10 cellular contexts compared by ENCODE assay signal in the genomic region with DNA sequence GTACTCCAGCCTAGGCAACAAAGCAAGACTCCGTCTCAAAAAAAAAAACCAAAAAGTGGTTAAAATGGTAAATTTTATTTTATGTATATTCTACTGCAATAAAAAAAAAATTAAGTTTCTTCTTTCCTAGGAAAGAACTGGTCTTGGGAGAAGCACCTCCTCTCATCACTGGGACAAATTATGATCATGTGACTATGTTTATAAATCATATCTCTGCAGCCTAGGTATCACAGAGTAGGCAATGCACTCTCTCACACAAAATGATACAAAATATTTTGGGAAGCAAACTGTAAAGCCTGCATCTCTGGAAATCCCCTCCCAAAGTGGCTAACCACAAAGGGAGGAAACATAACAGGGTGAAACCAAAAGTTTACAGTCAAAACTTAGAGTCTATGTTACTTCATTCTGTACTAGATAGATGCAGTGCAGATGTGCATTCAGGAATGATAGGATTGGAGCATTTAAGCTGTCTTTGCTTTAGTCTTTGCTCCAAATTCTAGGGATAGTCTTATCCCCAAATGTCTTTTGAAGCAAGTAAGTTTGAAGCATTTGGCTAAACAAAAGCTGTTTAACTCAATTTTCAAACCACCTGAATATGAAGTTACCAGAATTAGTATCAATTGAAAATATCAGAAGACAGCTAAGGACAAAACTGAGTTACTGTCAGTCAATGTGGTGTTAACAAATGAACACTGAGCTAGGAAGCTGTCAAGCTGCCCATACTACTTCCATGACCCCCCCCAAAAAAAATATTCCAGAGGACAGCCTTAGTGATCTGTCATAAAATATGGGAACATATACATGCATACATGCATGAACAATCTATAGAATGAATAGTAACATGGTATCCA. TPM values are rescaled to one million over a fixed set of nuclear protein-coding genes. Genes with fewer than 3 reads are reported as not detected.
A peak's percentile ranks its signal among the peaks of the same experiment; 100 is the strongest.
DNase-seq lines count a peak whose midpoint lies in the region; ATAC-seq and TF ChIP-seq lines count a peak whose summit lies in the region.
"Had no signal": no experiment of that assay in that cellular context is flagged by ENCODE, and none has a peak within 500 bp of the region (broad histone marks: within the 10 kb centered on the region; RNA-seq: fewer than 3 reads in every experiment).

No MANE protein-coding gene starts in this region.

- peak overlapping the region; percentile 39 for H3K27ac ChIP-seq in smooth muscle cell (ENCODE audit: low read depth)

- no peak for TF ChIP-seq CTCF in smooth muscle cell (IDR thresholded peaks at IDR 0.05; ENCODE audit: borderline replicate concordance, insufficient read depth, poor library complexity, severe bottlenecking)

- H3K9me3 Mint-ChIP-seq in activated CD4-positive, alpha-beta T cell treated with anti-CD3 and anti-CD28 coated beads, Interleukin-2, amount 10 ng/mL, durations not matched to agents 24 days and 14 days = peaks cover 15% of the 10 kb centered on the region

- H3K36me3 Mint-ChIP-seq in activated CD4-positive, alpha-beta T cell treated with anti-CD3 and anti-CD28 coated beads, Interleukin-2, amount 10 ng/mL, durations not matched to agents 24 days and 14 days (ENCODE audit: low read depth) = peaks cover 17% of the 10 kb centered on the region

- H3K27me3 ChIP-seq in smooth muscle cell (ENCODE audit: low read depth) = no peaks in the 10 kb centered on the region

- H3K27me3 Mint-ChIP-seq in activated CD4-positive, alpha-beta T cell treated with anti-CD3 and anti-CD28 coated beads, Interleukin-2, amount 10 ng/mL, durations not matched to agents 24 days and 14 days = peaks cover 3% of the 10 kb centered on the region

- H3F3A ChIP-seq in smooth muscle cell (ENCODE audit: low read depth) = no peaks in the 10 kb centered on the region

- intact Hi-C loops in activated CD4-positive, alpha-beta T cell treated with anti-CD3 and anti-CD28 coated beads, Interleukin-2, amount 10 ng/mL, durations not matched to agents 24 days and 14 days (cut with micrococcal nuclease) = loop anchor here (1.0 to 5.0 kb wide), 7 partner anchors 15 to 109 kb away; no protein-coding TSS in a partner anchor

- no peaks in the 10 kb centered on the region for H3K9me3 ChIP-seq in smooth muscle cell (replicated peaks; ENCODE audit: low read depth)

- WGBS in smooth muscle cell (ENCODE audit: low lambda C conversion rate) = 86% methylated on average over 1 of the region's 1 CpG

- peak overlapping the region; percentile 27 for H3K4me2 ChIP-seq in smooth muscle cell

- H3K27ac Mint-ChIP-seq in activated CD4-positive, alpha-beta T cell treated with anti-CD3 and anti-CD28 coated beads, Interleukin-2, amount 10 ng/mL, durations not matched to agents 24 days and 14 days = peak overlapping the region; percentile 42
- H3K27ac Mint-ChIP-seq: progenitor cell of endocrine pancreas had no signal

- H2AFZ ChIP-seq in smooth muscle cell (ENCODE audit: low read depth) = no peak overlapping the region

- peak; percentile 92 for DNase-seq in activated CD4-positive, alpha-beta T cell treated with anti-CD3 and anti-CD28 coated beads, Interleukin-2, amount 10 ng/mL, durations not matched to agents 24 days and 14 days
- DNase-seq in activated CD4-positive, alpha-beta T cell treated with anti-CD3 and anti-CD28 coated beads for 1 hour = no peak
- peak; percentile 1 for DNase-seq in SIG-M5 (lab: John Stamatoyannopoulos, UW)
- DNase-seq in smooth muscle cell (lab: John Stamatoyannopoulos, UW; ENCODE audit: unreplicated experiment) = no peak
- no peak for DNase-seq in HCEC 1CT
- no peak for DNase-seq in medulla oblongata (ENCODE audit: extremely low spot score)
- no peak for DNase-seq in NOMO-1 treated with dmso at 0.1 percent for 144 hours (lab: John Stamatoyannopoulos, UW; ENCODE audit: unreplicated experiment)
- DNase-seq: erythroblast had no signal

- H3K4me3 ChIP-seq in smooth muscle cell = no peak overlapping the region

- no peak overlapping the region for H3K9ac ChIP-seq in smooth muscle cell (ENCODE audit: low read depth)

- no peaks in the 10 kb centered on the region for H3K4me1 ChIP-seq in smooth muscle cell (ENCODE audit: low read depth)

- no peaks in the 10 kb centered on the region for H3K36me3 ChIP-seq in smooth muscle cell (ENCODE audit: low read depth)

- no peaks in the 10 kb centered on the region for H4K20me1 ChIP-seq in smooth muscle cell (ENCODE audit: low read depth)

- ATAC-seq in HG02938 (IDR thresholded peaks at IDR 0.05; ENCODE audit: unreplicated experiment) = peak; percentile 93

- no peaks in the 10 kb centered on the region for H3K79me2 ChIP-seq in smooth muscle cell (ENCODE audit: low read depth)

- peak overlapping the region; percentile 41 for H3K4me3 Mint-ChIP-seq in activated CD4-positive, alpha-beta T cell treated with anti-CD3 and anti-CD28 coated beads, Interleukin-2, amount 10 ng/mL, durations not matched to agents 24 days and 14 days

- H3K4me1 Mint-ChIP-seq in activated CD4-positive, alpha-beta T cell treated with anti-CD3 and anti-CD28 coated beads, Interleukin-2, amount 10 ng/mL, durations not matched to agents 24 days and 14 days = peaks cover 52% of the 10 kb centered on the region

RNA-seq across cellular contexts. Expression of a gene that starts 21.1 kb away (rescaled TPM):
- 22.7 and 24.9 TPM in 2 replicates for total RNA-seq in activated CD4-positive, alpha-beta T cell treated with anti-CD3 and anti-CD28 coated beads, Interleukin-2, amount 10 ng/mL, durations not matched to agents 24 days and 14 days
- 39.2 and 42.2 TPM in 2 replicates for total RNA-seq in smooth muscle cell
- 12.4 and 12.9 TPM in 2 replicates for polyA plus RNA-seq in smooth muscle cell

RNA-seq across cellular contexts. Expression of a gene that starts 21.3 kb away (rescaled TPM):
- 0.07 and 0.23 TPM in 2 replicates for total RNA-seq in activated CD4-positive, alpha-beta T cell treated with anti-CD3 and anti-CD28 coated beads, Interleukin-2, amount 10 ng/mL, durations not matched to agents 24 days and 14 days
- total RNA-seq in smooth muscle cell = 39.0 and 42.1 TPM in 2 replicates
- 9.3 and 13.2 TPM in 2 replicates for polyA plus RNA-seq in smooth muscle cell

Comparison
In these comparisons a context has a peak if more than half of its experiments do, and no peak if none do; other contexts are left out.
1. DNase-seq: peak in activated CD4-positive, alpha-beta T cell treated with anti-CD3 and anti-CD28 coated beads, Interleukin-2, amount 10 ng/mL, durations not matched to agents 24 days and 14 days (single experiment) and SIG-M5 (single experiment); none in activated CD4-positive, alpha-beta T cell treated with anti-CD3 and anti-CD28 coated beads for 1 hour (single experiment), smooth muscle cell (single experiment), HCEC 1CT (single experiment), medulla oblongata (single experiment) and NOMO-1 treated with dmso at 0.1 percent for 144 hours (single experiment).
2. RNA of a gene that starts 21.3 kb away (total RNA-seq): 39.0 to 42.1 TPM in smooth muscle cell; 0.07 to 0.23 TPM in activated CD4-positive, alpha-beta T cell treated with anti-CD3 and anti-CD28 coated beads, Interleukin-2, amount 10 ng/mL, durations not matched to agents 24 days and 14 days; every median in the first group is over 10 times any median in the second.